Comparison of ENCODE assay signal across 8 cellular contexts in the genomic region with DNA sequence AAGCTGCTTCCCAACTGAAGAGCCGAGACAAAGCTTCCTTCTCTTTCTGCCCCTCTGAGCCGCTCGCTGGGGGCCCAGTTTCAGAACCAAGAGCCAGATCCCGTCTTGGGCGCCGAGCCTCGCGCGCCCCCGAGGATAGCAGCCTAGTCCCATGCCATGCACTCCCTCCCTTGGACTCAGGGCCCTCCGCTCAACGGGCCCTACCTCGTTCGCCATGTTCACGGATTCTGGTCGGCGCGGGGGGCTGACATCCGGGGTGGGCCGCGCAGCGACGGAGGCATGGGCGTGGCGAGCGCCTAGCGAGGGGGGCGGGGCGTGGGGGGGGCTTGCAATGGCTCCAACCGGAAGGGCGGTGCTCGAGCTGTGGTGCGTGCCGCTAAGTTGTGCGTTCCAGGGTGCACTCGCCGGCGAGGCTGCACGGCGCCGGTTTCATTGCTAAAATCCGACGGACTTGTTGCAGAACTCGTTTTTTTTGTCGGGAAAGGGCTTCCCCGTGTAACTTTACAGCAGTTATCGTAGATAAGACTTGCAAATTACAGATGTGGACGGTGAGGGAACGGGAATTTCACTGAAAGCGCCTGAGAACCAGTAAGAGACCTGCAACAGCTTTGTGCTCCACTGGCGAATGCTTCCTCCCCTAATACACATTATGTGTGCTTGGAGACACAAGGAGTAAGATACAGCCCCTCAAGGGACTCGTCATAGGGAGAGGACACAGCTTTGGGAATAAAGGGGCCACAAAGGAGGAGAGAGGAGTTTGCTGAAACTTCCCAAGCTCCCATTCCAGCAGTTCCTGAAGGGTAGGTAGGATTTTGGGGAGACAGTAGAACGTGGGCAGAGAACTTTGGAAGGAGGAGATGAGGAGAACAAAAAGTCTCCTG. TPM values are rescaled to one million over a fixed set of nuclear protein-coding genes. Genes with fewer than 3 reads are reported as not detected.
DNase-seq lines count a peak whose midpoint lies in the region; ATAC-seq and TF ChIP-seq lines count a peak whose summit lies in the region.

A gene (minus strand): TSS at position 304 of the 881 bp plus-strand sequence. CDS start 88 bp downstream, at position 216.

- peaks cover 10 to 19% of the 10 kb centered on the region in 2 donors for H3K36me3 ChIP-seq in duodenal mucosa (ENCODE audit: control insufficient read depth in 1 of 2, insufficient read depth in 2 of 2, low read length in 2 of 2)

- H3K9me3 Mint-ChIP-seq in activated CD4-positive, alpha-beta memory T cell treated with anti-CD3 and anti-CD28 coated beads, Interleukin-2, amount 10 ng/mL, durations not matched to agents 7 days and 5 days, result no peaks in the 10 kb centered on the region

- peak within 1 kb of the TSS; percentile 93 for H3K4me3 Mint-ChIP-seq in activated CD4-positive, alpha-beta memory T cell treated with anti-CD3 and anti-CD28 coated beads, Interleukin-2, amount 10 ng/mL, durations not matched to agents 7 days and 5 days

- POLR2A ChIA-PET in activated CD4-positive, alpha-beta memory T cell treated with anti-CD3 and anti-CD28 coated beads, Interleukin-2, amount 10 ng/mL, durations not matched to agents 7 days and 5 days (lab: Charles Lee), result interaction anchor here (0.5 to 5.1 kb wide), 23 partner anchors 14 to 858 kb away, joined by 3 to 61 read pairs (median 5); a partner anchor contains a TSS

- no peaks in the 10 kb centered on the region for H3K27me3 Mint-ChIP-seq in activated CD4-positive, alpha-beta memory T cell treated with anti-CD3 and anti-CD28 coated beads, Interleukin-2, amount 10 ng/mL, durations not matched to agents 7 days and 5 days

- H3K4me1 Mint-ChIP-seq in activated CD4-positive, alpha-beta memory T cell treated with anti-CD3 and anti-CD28 coated beads, Interleukin-2, amount 10 ng/mL, durations not matched to agents 7 days and 5 days, result peaks cover 45% of the 10 kb centered on the region

- CTCF ChIA-PET in activated CD4-positive, alpha-beta memory T cell treated with anti-CD3 and anti-CD28 coated beads, Interleukin-2, amount 10 ng/mL, durations not matched to agents 7 days and 5 days (lab: Charles Lee), result interaction anchor here (1.0 to 2.1 kb wide), 6 partner anchors 12 to 149 kb away, joined by 3 to 17 read pairs (median 4); a partner anchor contains a TSS

- H3K27me3 ChIP-seq in duodenal mucosa (ENCODE audit: control insufficient read depth in 1 of 2, insufficient read depth in 2 of 2, low read length in 2 of 2), result no peaks in the 10 kb centered on the region

- H3K4me3 ChIP-seq in duodenal mucosa (ENCODE audit: low read depth in 1 of 2, low read length in 2 of 2) (peak within 1 kb of the TSS; percentile 95), lower leg skin (ENCODE audit: low read depth, poor library complexity, severe bottlenecking) (peak within 1 kb of the TSS; percentile 87)

- 0 to 1% methylated on average over 30 to 52 of the region's 53 CpGs for WGBS in lower leg skin, 2 donors

- peaks cover 4 to 19% of the 10 kb centered on the region in 2 donors for H3K4me1 ChIP-seq in duodenal mucosa (ENCODE audit: control insufficient read depth in 1 of 2, insufficient read depth in 2 of 2, low read length in 2 of 2)

- ATAC-seq in GM19372 (IDR thresholded peaks at IDR 0.05; ENCODE audit: low read depth, unreplicated experiment) (peak; percentile 85), HG03521 (IDR thresholded peaks at IDR 0.05; ENCODE audit: unreplicated experiment) (peak; percentile 94)

- H3K27ac ChIP-seq in C4-2B (peak within 1 kb of the TSS; percentile 80), duodenal mucosa (ENCODE audit: low read depth, low read length) (peak within 1 kb of the TSS; percentile 97)

- peaks cover 26% of the 10 kb centered on the region for H3K36me3 Mint-ChIP-seq in activated CD4-positive, alpha-beta memory T cell treated with anti-CD3 and anti-CD28 coated beads, Interleukin-2, amount 10 ng/mL, durations not matched to agents 7 days and 5 days (ENCODE audit: low read depth)

- peak within 1 kb of the TSS; percentile 89 to 90 for H3K9ac ChIP-seq in duodenal mucosa (ENCODE audit: low read depth in 1 of 2, low read length in 2 of 2)

- no peaks in the 10 kb centered on the region for H3K9me3 ChIP-seq in duodenal mucosa (ENCODE audit: control insufficient read depth in 1 of 2, low read length in 2 of 2)

- peak within 1 kb of the TSS; percentile 97 for H3K27ac Mint-ChIP-seq in activated CD4-positive, alpha-beta memory T cell treated with anti-CD3 and anti-CD28 coated beads, Interleukin-2, amount 10 ng/mL, durations not matched to agents 7 days and 5 days

- intact Hi-C loops in lower leg skin (cut with DNase I; ENCODE audit: low total_unique reads), result no loop called here

- TF ChIP-seq CTCF in C4-2B (conservative IDR thresholded peaks at IDR 0.05) (no peak), lower leg skin (IDR thresholded peaks at IDR 0.05) (no peak)

- DNase-seq in NCI-H774 (lab: John Stamatoyannopoulos, UW) (peak; percentile 51), lower leg skin (ENCODE audit: low spot score in 2 of 2) (peak; percentile 81 to 97)
- peak; percentile 92 for DNase-seq in activated CD4-positive, alpha-beta memory T cell treated with anti-CD3 and anti-CD28 coated beads, Interleukin-2, amount 10 ng/mL, durations not matched to agents 7 days and 5 days
- DNase-seq in stimulated activated CD4-positive, alpha-beta T cell treated with anti-CD3 and anti-CD28 coated beads, Interleukin-4, amount 100 ng/mL, for 4 hours, result peak; percentile 85 to 91

- no peak for TF ChIP-seq POLR2A in lower leg skin (IDR thresholded peaks at IDR 0.05)

RNA-seq across cellular contexts. Expression of the gene that starts here (rescaled TPM):
- 100 to 1,000 TPM; 107 to 114 TPM for total RNA-seq in activated CD4-positive, alpha-beta memory T cell treated with anti-CD3 and anti-CD28 coated beads, Interleukin-2, amount 10 ng/mL, durations not matched to agents 7 days and 5 days
- 10 to 100 TPM; 55.1 to 94.3 (median 68.5) TPM for total RNA-seq in lower leg skin

Comparison
In these comparisons a context has a peak if more than half of its experiments do, and no peak if none do; other contexts are left out.
1. Peak in every context shown above with its lines: DNase-seq, ATAC-seq, H3K4me3 ChIP-seq and H3K27ac ChIP-seq.